ENCODE assay signal across 1 cellular context in genomic region chr3:160180581-160181216, GRCh38.
TF ChIP-seq lines count a peak whose summit lies in the region.

No MANE protein-coding gene starts in this region.

TF ChIP-seq in HEK293, 187 proteins besides CTCF, POLR2A, EP300 and RAD21 (continued from another document):
- TF ChIP-seq, protein P1, sequence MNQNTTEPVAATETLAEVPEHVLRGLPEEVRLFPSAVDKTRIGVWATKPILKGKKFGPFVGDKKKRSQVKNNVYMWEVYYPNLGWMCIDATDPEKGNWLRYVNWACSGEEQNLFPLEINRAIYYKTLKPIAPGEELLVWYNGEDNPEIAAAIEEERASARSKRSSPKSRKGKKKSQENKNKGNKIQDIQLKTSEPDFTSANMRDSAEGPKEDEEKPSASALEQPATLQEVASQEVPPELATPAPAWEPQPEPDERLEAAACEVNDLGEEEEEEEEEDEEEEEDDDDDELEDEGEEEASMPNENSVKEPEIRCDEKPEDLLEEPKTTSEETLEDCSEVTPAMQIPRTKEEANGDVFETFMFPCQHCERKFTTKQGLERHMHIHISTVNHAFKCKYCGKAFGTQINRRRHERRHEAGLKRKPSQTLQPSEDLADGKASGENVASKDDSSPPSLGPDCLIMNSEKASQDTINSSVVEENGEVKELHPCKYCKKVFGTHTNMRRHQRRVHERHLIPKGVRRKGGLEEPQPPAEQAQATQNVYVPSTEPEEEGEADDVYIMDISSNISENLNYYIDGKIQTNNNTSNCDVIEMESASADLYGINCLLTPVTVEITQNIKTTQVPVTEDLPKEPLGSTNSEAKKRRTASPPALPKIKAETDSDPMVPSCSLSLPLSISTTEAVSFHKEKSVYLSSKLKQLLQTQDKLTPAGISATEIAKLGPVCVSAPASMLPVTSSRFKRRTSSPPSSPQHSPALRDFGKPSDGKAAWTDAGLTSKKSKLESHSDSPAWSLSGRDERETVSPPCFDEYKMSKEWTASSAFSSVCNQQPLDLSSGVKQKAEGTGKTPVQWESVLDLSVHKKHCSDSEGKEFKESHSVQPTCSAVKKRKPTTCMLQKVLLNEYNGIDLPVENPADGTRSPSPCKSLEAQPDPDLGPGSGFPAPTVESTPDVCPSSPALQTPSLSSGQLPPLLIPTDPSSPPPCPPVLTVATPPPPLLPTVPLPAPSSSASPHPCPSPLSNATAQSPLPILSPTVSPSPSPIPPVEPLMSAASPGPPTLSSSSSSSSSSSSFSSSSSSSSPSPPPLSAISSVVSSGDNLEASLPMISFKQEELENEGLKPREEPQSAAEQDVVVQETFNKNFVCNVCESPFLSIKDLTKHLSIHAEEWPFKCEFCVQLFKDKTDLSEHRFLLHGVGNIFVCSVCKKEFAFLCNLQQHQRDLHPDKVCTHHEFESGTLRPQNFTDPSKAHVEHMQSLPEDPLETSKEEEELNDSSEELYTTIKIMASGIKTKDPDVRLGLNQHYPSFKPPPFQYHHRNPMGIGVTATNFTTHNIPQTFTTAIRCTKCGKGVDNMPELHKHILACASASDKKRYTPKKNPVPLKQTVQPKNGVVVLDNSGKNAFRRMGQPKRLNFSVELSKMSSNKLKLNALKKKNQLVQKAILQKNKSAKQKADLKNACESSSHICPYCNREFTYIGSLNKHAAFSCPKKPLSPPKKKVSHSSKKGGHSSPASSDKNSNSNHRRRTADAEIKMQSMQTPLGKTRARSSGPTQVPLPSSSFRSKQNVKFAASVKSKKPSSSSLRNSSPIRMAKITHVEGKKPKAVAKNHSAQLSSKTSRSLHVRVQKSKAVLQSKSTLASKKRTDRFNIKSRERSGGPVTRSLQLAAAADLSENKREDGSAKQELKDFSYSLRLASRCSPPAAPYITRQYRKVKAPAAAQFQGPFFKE (tag by site-specific recombination; IDR thresholded peaks at IDR 0.05; ENCODE audit: borderline replicate concordance) = no peak
- TF ChIP-seq ZNF677 (tag by site-specific recombination; IDR thresholded peaks at IDR 0.05) (no peak), FEZF1 (tag by site-specific recombination; IDR thresholded peaks at IDR 0.05) (peak; percentile 79), ZBTB11 (tag by site-specific recombination; conservative IDR thresholded peaks at IDR 0.05; ENCODE audit: low read depth) (no peak), ZNF776 (tag by site-specific recombination; IDR thresholded peaks at IDR 0.05; ENCODE audit: borderline replicate concordance) (no peak), ZNF670 (tag by site-specific recombination; IDR thresholded peaks at IDR 0.05; ENCODE audit: low read depth) (no peak), ZNF639 (tag by site-specific recombination; IDR thresholded peaks at IDR 0.05) (no peak), ZNF335 (tag by site-specific recombination; conservative IDR thresholded peaks at IDR 0.05) (peak; percentile 29; the same call in 1 of the 2 replicates), OVOL3 (tag by site-specific recombination; IDR thresholded peaks at IDR 0.05) (0 out of 2 replicates have a peak, but pooled peaks have one; percentile 41), ZNF664 (tag by site-specific recombination; IDR thresholded peaks at IDR 0.05) (0 out of 2 replicates have a peak, but pooled peaks have one; percentile 7), ZNF785 (tag by site-specific recombination; IDR thresholded peaks at IDR 0.05) (no peak), ZSCAN30 (tag by site-specific recombination; IDR thresholded peaks at IDR 0.05) (peak; percentile 74; the same call in 1 of the 2 replicates), ZNF654 (tag by site-specific recombination; IDR thresholded peaks at IDR 0.05; ENCODE audit: low read depth) (no peak), BCL11A (tag by site-specific recombination; IDR thresholded peaks at IDR 0.05; ENCODE audit: low read depth) (no peak), ZNF544 (tag by site-specific recombination; IDR thresholded peaks at IDR 0.05) (no peak), OSR2 (tag by site-specific recombination; IDR thresholded peaks at IDR 0.05) (peak; percentile 38; the same call in 1 of the 2 replicates), ZNF621 (tag by site-specific recombination; IDR thresholded peaks at IDR 0.05) (no peak), ZNF768 (tag by site-specific recombination; IDR thresholded peaks at IDR 0.05) (peak; percentile 55; the same call in 1 of the 2 replicates)
- TF ChIP-seq, protein P2, sequence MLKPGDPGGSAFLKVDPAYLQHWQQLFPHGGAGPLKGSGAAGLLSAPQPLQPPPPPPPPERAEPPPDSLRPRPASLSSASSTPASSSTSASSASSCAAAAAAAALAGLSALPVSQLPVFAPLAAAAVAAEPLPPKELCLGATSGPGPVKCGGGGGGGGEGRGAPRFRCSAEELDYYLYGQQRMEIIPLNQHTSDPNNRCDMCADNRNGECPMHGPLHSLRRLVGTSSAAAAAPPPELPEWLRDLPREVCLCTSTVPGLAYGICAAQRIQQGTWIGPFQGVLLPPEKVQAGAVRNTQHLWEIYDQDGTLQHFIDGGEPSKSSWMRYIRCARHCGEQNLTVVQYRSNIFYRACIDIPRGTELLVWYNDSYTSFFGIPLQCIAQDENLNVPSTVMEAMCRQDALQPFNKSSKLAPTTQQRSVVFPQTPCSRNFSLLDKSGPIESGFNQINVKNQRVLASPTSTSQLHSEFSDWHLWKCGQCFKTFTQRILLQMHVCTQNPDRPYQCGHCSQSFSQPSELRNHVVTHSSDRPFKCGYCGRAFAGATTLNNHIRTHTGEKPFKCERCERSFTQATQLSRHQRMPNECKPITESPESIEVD (tag by site-specific recombination; IDR thresholded peaks at IDR 0.05) = peak; percentile 91
- TF ChIP-seq, protein P3, sequence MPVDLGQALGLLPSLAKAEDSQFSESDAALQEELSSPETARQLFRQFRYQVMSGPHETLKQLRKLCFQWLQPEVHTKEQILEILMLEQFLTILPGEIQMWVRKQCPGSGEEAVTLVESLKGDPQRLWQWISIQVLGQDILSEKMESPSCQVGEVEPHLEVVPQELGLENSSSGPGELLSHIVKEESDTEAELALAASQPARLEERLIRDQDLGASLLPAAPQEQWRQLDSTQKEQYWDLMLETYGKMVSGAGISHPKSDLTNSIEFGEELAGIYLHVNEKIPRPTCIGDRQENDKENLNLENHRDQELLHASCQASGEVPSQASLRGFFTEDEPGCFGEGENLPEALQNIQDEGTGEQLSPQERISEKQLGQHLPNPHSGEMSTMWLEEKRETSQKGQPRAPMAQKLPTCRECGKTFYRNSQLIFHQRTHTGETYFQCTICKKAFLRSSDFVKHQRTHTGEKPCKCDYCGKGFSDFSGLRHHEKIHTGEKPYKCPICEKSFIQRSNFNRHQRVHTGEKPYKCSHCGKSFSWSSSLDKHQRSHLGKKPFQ (tag by site-specific recombination; IDR thresholded peaks at IDR 0.05) = no peak
